In the genomic region with DNA sequence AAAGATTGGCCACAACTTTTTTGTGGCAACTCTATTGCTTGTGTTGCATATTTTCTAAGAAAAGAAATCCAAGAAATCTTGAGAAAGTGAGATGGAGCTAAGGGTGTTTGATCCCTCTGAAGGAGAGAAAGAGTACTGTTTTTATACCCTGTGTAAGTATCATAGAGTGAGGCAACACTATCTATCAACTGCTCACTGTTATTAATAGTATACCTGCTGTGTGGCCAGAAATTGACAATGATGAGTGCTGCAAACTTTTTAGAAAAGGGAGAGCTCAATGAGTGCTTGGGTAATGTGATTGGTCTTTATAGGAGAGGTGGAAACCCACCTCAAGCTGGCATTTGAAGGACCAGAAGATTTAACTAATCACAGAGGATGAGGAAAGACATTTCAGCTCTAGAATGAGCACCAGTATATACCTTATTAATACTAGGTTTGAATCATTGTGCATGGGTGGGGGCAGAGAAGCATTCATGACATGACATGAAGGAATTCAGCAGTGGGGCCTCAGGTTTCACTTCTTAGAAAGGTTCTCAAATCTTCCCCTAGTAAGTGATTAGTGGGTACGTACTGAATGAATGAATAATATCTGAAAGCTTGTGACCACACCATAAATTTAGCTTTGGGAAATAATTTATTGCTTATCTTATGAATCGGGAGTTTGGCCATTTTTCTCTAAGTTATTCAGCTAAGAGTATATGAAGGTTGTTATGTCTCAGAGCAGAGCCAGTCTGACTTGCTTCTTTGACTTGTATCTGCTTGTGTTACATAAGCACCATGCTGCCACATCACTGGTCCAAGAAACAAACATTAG, we compare ENCODE assay signal across 9 cellular contexts.
DNase-seq lines count a peak whose midpoint lies in the region; ATAC-seq and TF ChIP-seq lines count a peak whose summit lies in the region.
"Had no signal": no experiment of that assay in that cellular context is flagged by ENCODE, and none has a peak within 500 bp of the region (broad histone marks: within the 10 kb centered on the region; RNA-seq: fewer than 3 reads in every experiment).

No MANE protein-coding gene starts in this region.

- CTCF ChIA-PET in AG04449 (lab: Yijun Ruan, JAX), result interaction anchor here (0.7 to 2.1 kb wide), 7 partner anchors 9 to 138 kb away, joined by 3 to 7 read pairs (median 5); no protein-coding TSS in a partner anchor
- CTCF ChIA-PET in activated naive CD4-positive, alpha-beta T cell treated with anti-CD3 and anti-CD28 coated beads for 36 hours (lab: Charles Lee), result interaction anchor here (0.6 to 7.3 kb wide), 9 partner anchors 10 to 134 kb away, joined by 3 to 61 read pairs (median 4); no protein-coding TSS in a partner anchor

- peak; percentile 36 for DNase-seq in AG04449 (ENCODE audit: low read depth, low spot score)
- no peak for DNase-seq in activated naive CD4-positive, alpha-beta T cell treated with anti-CD3 and anti-CD28 coated beads for 36 hours
- DNase-seq in NCI-H2196 (lab: John Stamatoyannopoulos, UW; ENCODE audit: unreplicated experiment), result no peak
- DNase-seq in NK-92 (lab: John Stamatoyannopoulos, UW; ENCODE audit: unreplicated experiment), result no peak
- no peak for DNase-seq in retina

- no peak for TF ChIP-seq CTCF in AG04449 (IDR thresholded peaks at IDR 0.05; ENCODE audit: insufficient read depth, low read length, missing control alignments)

- H3K27me3 Mint-ChIP-seq in activated naive CD4-positive, alpha-beta T cell treated with anti-CD3 and anti-CD28 coated beads for 36 hours (ENCODE audit: low read depth), result no peaks in the 10 kb centered on the region

- no peak overlapping the region for H3K4me3 Mint-ChIP-seq in activated naive CD4-positive, alpha-beta T cell treated with anti-CD3 and anti-CD28 coated beads for 36 hours

- peaks cover 67% of the 10 kb centered on the region for H3K36me3 Mint-ChIP-seq in activated naive CD4-positive, alpha-beta T cell treated with anti-CD3 and anti-CD28 coated beads for 36 hours (ENCODE audit: low read depth)

- peak; percentile 77 for ATAC-seq in GM18907 (IDR thresholded peaks at IDR 0.05; ENCODE audit: unreplicated experiment)
- ATAC-seq in HG02938 (IDR thresholded peaks at IDR 0.05; ENCODE audit: unreplicated experiment), result peak; percentile 78
- ATAC-seq in GM18873 (IDR thresholded peaks at IDR 0.05; ENCODE audit: low FRiP score, unreplicated experiment), result no peak

- no peaks in the 10 kb centered on the region for H3K9me3 Mint-ChIP-seq in activated naive CD4-positive, alpha-beta T cell treated with anti-CD3 and anti-CD28 coated beads for 36 hours

- no peak overlapping the region for H3K4me3 ChIP-seq in AG04449 (ENCODE audit: low read depth, low read length)
- H3K4me3 ChIP-seq: SK-N-MC had no signal

- H3K27ac Mint-ChIP-seq in activated naive CD4-positive, alpha-beta T cell treated with anti-CD3 and anti-CD28 coated beads for 36 hours, result peak overlapping the region; percentile 17

- peaks cover 72% of the 10 kb centered on the region for H3K4me1 Mint-ChIP-seq in activated naive CD4-positive, alpha-beta T cell treated with anti-CD3 and anti-CD28 coated beads for 36 hours (ENCODE audit: low read depth)

- POLR2A ChIA-PET in AG04449 (lab: Yijun Ruan, JAX), result no interaction called here

- intact Hi-C loops in activated naive CD4-positive, alpha-beta T cell treated with anti-CD3 and anti-CD28 coated beads for 36 hours (cut with micrococcal nuclease), result loop anchor here (5.0 kb wide), 1 partner anchor 138 kb away; no protein-coding TSS in a partner anchor
